In the genomic region with DNA sequence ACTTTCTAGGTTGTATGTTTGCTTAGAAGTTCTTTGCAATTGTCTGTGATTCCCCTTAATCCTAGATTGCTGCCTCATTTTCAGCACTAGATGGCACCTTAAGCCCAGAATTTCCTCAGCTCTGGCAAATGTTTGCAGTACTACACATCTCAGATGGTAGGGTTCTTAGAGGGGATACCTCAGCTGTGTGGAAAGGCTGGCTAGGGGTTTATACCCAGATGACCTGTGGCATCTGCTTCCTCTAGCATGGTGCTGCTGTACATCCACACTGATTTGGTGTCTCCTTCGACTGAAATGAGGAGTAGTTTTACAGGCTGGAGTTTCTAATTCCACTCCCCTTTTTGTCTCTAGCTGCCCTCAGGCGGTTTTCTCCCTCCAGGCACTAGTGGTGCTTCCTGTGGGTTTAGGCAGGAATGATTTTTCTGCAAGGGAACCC, we compare ENCODE assay signal across 9 cellular contexts. TPM values are rescaled to one million over a fixed set of nuclear protein-coding genes. Genes with fewer than 3 reads are reported as not detected.
DNase-seq lines count a peak whose midpoint lies in the region; ATAC-seq, FAIRE-seq and TF ChIP-seq lines count a peak whose summit lies in the region.
"Had no signal": no experiment of that assay in that cellular context is flagged by ENCODE, and none has a peak within 500 bp of the region (broad histone marks: within the 10 kb centered on the region; RNA-seq: fewer than 3 reads in every experiment).

No MANE protein-coding gene starts in this region.

- peaks cover 0 to 3% (median 0%) of the 10 kb centered on the region in 4 experiments; a peak in 2 of 7 replicates for H3K4me1 ChIP-seq in H1 (replicated peaks in 1 of 4; ENCODE audit: control insufficient read depth in 3 of 4, insufficient read depth in 4 of 4, low read length in 3 of 4)
- H3K4me1 ChIP-seq in lower lobe of right lung = no peaks in the 10 kb centered on the region
- H3K4me1 ChIP-seq: BLaER1 treated with 17β-estradiol and CSF1 and Interleukin-3, amounts not matched to agents 10 nM and 100 nM had no signal

- H3K9ac ChIP-seq in H1 (replicated peaks in 1 of 4; ENCODE audit: extremely low read depth in 1 of 4, low read depth in 3 of 4, low read length in 3 of 4) = no peak overlapping the region
- H3K9ac ChIP-seq: BLaER1 treated with 17β-estradiol and CSF1 and Interleukin-3, amounts not matched to agents 10 nM and 100 nM had no signal

- H4K8ac ChIP-seq in H1 (ENCODE audit: extremely low read depth, insufficient read depth, low read length) = no peak overlapping the region

- no peak for TF ChIP-seq EP300 in H1 (IDR thresholded peaks at IDR 0.05; ENCODE audit: borderline replicate concordance in 1 of 2, low read depth in 2 of 2, low read length in 2 of 2)

- H4K20me1 ChIP-seq in H1 (replicated peaks in 1 of 2; ENCODE audit: control insufficient read depth in 1 of 2, insufficient read depth in 2 of 2, low read length in 2 of 2) = no peaks in the 10 kb centered on the region
- H4K20me1 ChIP-seq: BLaER1 treated with 17β-estradiol and CSF1 and Interleukin-3, amounts not matched to agents 10 nM and 100 nM had no signal

- peak; percentile 92 to 96 for TF ChIP-seq RAD21 in H1 (IDR thresholded peaks at IDR 0.05 in 1 of 2, conservative IDR thresholded peaks at IDR 0.05 in 1 of 2; ENCODE audit: low read depth in 2 of 2, low read length in 2 of 2)

- no peaks in the 10 kb centered on the region; a peak in 1 of 4 replicates for H3K9me3 ChIP-seq in H1 (ENCODE audit: insufficient read depth in 2 of 2, low read depth in 1 of 2, low read length in 1 of 2)
- no peaks in the 10 kb centered on the region for H3K9me3 ChIP-seq in lower lobe of right lung

- H3K36me3 ChIP-seq in H1 (ENCODE audit: control insufficient read depth in 2 of 4, insufficient read depth in 4 of 4, low read length in 3 of 4) = no peaks in the 10 kb centered on the region
- no peaks in the 10 kb centered on the region for H3K36me3 ChIP-seq in lower lobe of right lung
- H3K36me3 ChIP-seq: BLaER1 treated with 17β-estradiol and CSF1 and Interleukin-3, amounts not matched to agents 10 nM and 100 nM had no signal

- H3K27ac ChIP-seq in H1 (ENCODE audit: low read depth, low read length) = no peak overlapping the region
- H3K27ac ChIP-seq in lower lobe of right lung = no peak overlapping the region
- H3K27ac ChIP-seq: BLaER1 treated with 17β-estradiol and CSF1 and Interleukin-3, amounts not matched to agents 10 nM and 100 nM had no signal

- POLR2A ChIA-PET in H1 (lab: Charles Lee; ENCODE audit: partially characterized antibody) = interaction anchor here (1.2 kb wide), 1 partner anchor 231 kb away, joined by 4 read pairs; no protein-coding TSS in a partner anchor

- no peak overlapping the region for H2AK5ac ChIP-seq in H1 (ENCODE audit: low read depth, low read length)

- no peak overlapping the region for H2BK12ac ChIP-seq in H1 (ENCODE audit: low read depth, low read length)

- H2BK5ac ChIP-seq in H1 (ENCODE audit: low read depth, low read length) = no peak overlapping the region

- H3K79me2 ChIP-seq in H1 (ENCODE audit: control insufficient read depth in 1 of 2, insufficient read depth in 2 of 2, low read length in 2 of 2) = no peaks in the 10 kb centered on the region

- CTCF ChIA-PET in H1 (lab: Charles Lee; ENCODE audit: partially characterized antibody) = interaction anchor here (0.7 to 2.2 kb wide), 20 partner anchors 9 to 1213 kb away, joined by 3 to 12 read pairs (median 4); no protein-coding TSS in a partner anchor

- FAIRE-seq in H1 (lab: Jason Lieb, UNC) = peak; percentile 91

- TF ChIP-seq POLR2A in H1 (IDR thresholded peaks at IDR 0.05; ENCODE audit: control extremely low read depth in 1 of 2, low read depth in 2 of 2, low read length in 2 of 2) = no peak

- H4K91ac ChIP-seq in H1 (replicated peaks; ENCODE audit: insufficient read length, low read length) = no peak overlapping the region

- H3K14ac ChIP-seq in H1 (ENCODE audit: insufficient read length) = no peak overlapping the region

- H3K27me3 ChIP-seq in H1 (replicated peaks in 1 of 4; ENCODE audit: control insufficient read depth in 3 of 4, extremely low read depth in 1 of 4, insufficient read depth in 3 of 4, low read length in 3 of 4) (no peaks in the 10 kb centered on the region), lower lobe of right lung (ENCODE audit: low read depth) (no peaks in the 10 kb centered on the region)

- DNase-seq in NCI-H1436 (lab: John Stamatoyannopoulos, UW) (peak; percentile 14), NCI-H1436 treated with DMSO at 0.1 percent for 48 hours (lab: John Stamatoyannopoulos, UW) (no peak), NCI-H748 (lab: John Stamatoyannopoulos, UW; ENCODE audit: unreplicated experiment) (peak; percentile 63), H1 (ENCODE audit: low read depth in 1 of 2, low spot score in 2 of 2) (peak; percentile 9 to 55), skeletal muscle cell (ENCODE audit: low read depth) (peak; percentile 2), lower lobe of right lung (no peak)

- H3K56ac ChIP-seq in H1 (replicated peaks; ENCODE audit: insufficient read length, low read depth, low read length) = no peak overlapping the region

- 56% methylated on average over 2 of the region's 2 CpGs; no CpG with 5 or more reads in 1 of the 2 experiments for WGBS in H1 (ENCODE audit: extremely low coverage in 1 of 2, insufficient coverage in 1 of 2, insufficient read length in 1 of 2, insufficient replicate concordance in 2 of 2, low coverage in 1 of 2, low lambda C conversion rate in 2 of 2, missing lambda C conversion rate in 1 of 2), 2 experiments

- H3K18ac ChIP-seq in H1 (ENCODE audit: extremely low read depth, low read length) = no peak overlapping the region

- H3K79me1 ChIP-seq in H1 (ENCODE audit: low read depth, low read length) = no peaks in the 10 kb centered on the region

- no peak overlapping the region for H3K4ac ChIP-seq in H1 (replicated peaks; ENCODE audit: insufficient read length, low read depth, low read length)

- no peak overlapping the region for H2BK20ac ChIP-seq in H1 (ENCODE audit: low read length)

- H4K5ac ChIP-seq in H1 (ENCODE audit: insufficient read length, low read depth, low read length) = no peak overlapping the region

- TF ChIP-seq CTCF in H1 (IDR thresholded peaks at IDR 0.05; ENCODE audit: control extremely low read depth in 1 of 3, insufficient read depth in 1 of 3, low read depth in 1 of 3, low read length in 3 of 3) (peak in 2 of 3 experiments; percentile 75 to 80; a peak in 3 of 4 replicates), lower lobe of right lung (IDR thresholded peaks at IDR 0.05) (no peak)

- no peak overlapping the region for H3K4me3 ChIP-seq in H1 (ENCODE audit: extremely low read depth in 1 of 4, insufficient read depth in 2 of 4, low read depth in 3 of 4, low read length in 4 of 4)
- H3K4me3 ChIP-seq in skeletal muscle cell (ENCODE audit: low read depth, low read length) = no peak overlapping the region
- no peak overlapping the region for H3K4me3 ChIP-seq in lower lobe of right lung
- H3K4me3 ChIP-seq: BLaER1 treated with 17β-estradiol and CSF1 and Interleukin-3, amounts not matched to agents 10 nM and 100 nM had no signal

- intact Hi-C loops in lower lobe of right lung (cut with DNase I) = no loop called here

- H2BK120ac ChIP-seq in H1 (replicated peaks; ENCODE audit: low read depth, low read length) = no peak overlapping the region

- ATAC-seq in HG03108 (IDR thresholded peaks at IDR 0.05; ENCODE audit: unreplicated experiment) (peak; percentile 59), lower lobe of right lung (no peak), GM21737 (IDR thresholded peaks at IDR 0.05; ENCODE audit: unreplicated experiment) (no peak)

- no peak overlapping the region for H3K4me2 ChIP-seq in H1 (ENCODE audit: insufficient read depth in 1 of 2, low read depth in 2 of 2, low read length in 2 of 2)
- H3K4me2 ChIP-seq: BLaER1 treated with 17β-estradiol and CSF1 and Interleukin-3, amounts not matched to agents 10 nM and 100 nM had no signal

- H2AFZ ChIP-seq in H1 (ENCODE audit: low read length) = peak overlapping the region; percentile 73; the same call in 1 of the 2 replicates

- no peaks in the 10 kb centered on the region for H3K23me2 ChIP-seq in H1 (ENCODE audit: low read depth, low read length)

- no peak overlapping the region for H3K23ac ChIP-seq in H1 (ENCODE audit: insufficient read length)

- no peak overlapping the region for H2BK15ac ChIP-seq in H1 (ENCODE audit: low read length)

TF ChIP-seq in H1, 55 proteins besides CTCF, POLR2A, EP300 and RAD21:
- TF ChIP-seq FOSL1 (IDR thresholded peaks at IDR 0.05; ENCODE audit: insufficient read depth, low read depth, low read length) (no peak), TEAD4 (IDR thresholded peaks at IDR 0.05; ENCODE audit: low read depth, low read length) (0 out of 2 replicates have a peak, but pooled peaks have one; percentile 24)

RNA-seq across cellular contexts. Expression of a gene that starts 23.5 kb away (rescaled TPM):
- total RNA-seq in H1 (2021; fragmentation: NEBNext Ultra II Directional; extraction: Animal tissue kit (Norgen Biotek cat#: 25700)) = not detected in 2 replicates
- polyA plus RNA-seq in H1 (2011; rRNA removed) = not detected in 2 replicates
- not detected for polyA plus RNA-seq in H1 (2011; cell fraction: cytosol; rRNA removed)
- not detected for polyA plus RNA-seq in H1 (2011; cell fraction: nucleus; rRNA removed)
- not detected in 4 replicates for polyA plus RNA-seq in H1 (2012, experiment 1 of 2)
- polyA plus RNA-seq in H1 (2012, experiment 2 of 2) = not detected
- polyA plus RNA-seq in H1 (2013, experiment 1 of 2) = not detected
- polyA plus RNA-seq in H1 (2013, experiment 2 of 2) = not detected
- not detected in 2 replicates for polyA minus RNA-seq in H1 (2011; rRNA and poly(A)+ RNA removed)
- polyA minus RNA-seq in H1 (2011; cell fraction: cytosol; rRNA and poly(A)+ RNA removed) = not detected
- polyA minus RNA-seq in H1 (2011; cell fraction: nucleus; rRNA and poly(A)+ RNA removed) = not detected
- not detected for total RNA-seq in lower lobe of right lung

Comparison
In these comparisons a context has a peak if more than half of its experiments do, and no peak if none do; other contexts are left out.
1. DNase-seq: peak in NCI-H1436 (single experiment), NCI-H748 (single experiment), H1 (2 of 2) and skeletal muscle cell (single experiment); none in NCI-H1436 treated with DMSO at 0.1 percent for 48 hours (single experiment) and lower lobe of right lung (single experiment).